8 cellular contexts compared by ENCODE assay signal in the genomic region with DNA sequence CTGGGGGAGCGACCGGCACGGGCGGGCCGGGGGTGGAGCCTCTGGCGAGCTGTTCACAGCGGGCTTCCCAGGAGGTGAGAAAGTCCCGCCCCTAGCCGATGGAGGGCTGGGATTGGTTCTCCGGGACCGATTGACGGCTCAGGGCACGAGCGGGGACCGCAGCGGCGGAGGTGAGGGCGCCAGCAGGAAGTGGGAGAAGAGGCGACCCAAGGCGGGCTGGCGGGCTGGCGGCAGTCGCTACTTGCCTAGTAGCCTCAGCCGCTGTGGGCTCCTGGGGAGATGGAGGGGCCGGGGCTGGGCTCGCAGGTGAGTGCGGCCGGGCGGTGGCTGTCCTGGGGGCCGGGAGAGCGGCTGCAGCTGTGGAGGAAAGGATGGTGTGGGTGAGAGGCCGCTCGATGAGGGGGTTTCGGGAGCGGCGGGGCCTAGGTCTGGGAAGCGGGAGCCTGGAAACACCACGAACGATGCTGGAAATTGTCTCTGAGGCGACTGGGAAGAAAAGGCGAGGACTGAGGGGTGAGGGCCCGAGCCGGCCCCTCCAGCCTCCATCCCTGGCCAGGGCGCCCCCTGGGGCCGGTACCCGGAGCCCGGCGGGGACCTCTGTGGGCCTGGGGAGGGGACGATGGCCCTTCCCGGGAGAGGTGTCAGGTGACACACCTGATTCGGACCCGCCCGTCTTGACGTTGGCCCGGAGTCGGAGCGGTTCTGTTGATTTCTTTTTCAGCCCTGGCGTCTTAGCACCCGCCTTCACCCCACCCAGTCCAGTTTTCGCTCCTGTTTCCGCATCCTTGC. TPM values are rescaled to one million over a fixed set of nuclear protein-coding genes. Genes with fewer than 3 reads are reported as not detected.
A peak's percentile ranks its signal among the peaks of the same experiment; 100 is the strongest.
DNase-seq lines count a peak whose midpoint lies in the region; TF ChIP-seq lines count a peak whose summit lies in the region.

A gene with protein sequence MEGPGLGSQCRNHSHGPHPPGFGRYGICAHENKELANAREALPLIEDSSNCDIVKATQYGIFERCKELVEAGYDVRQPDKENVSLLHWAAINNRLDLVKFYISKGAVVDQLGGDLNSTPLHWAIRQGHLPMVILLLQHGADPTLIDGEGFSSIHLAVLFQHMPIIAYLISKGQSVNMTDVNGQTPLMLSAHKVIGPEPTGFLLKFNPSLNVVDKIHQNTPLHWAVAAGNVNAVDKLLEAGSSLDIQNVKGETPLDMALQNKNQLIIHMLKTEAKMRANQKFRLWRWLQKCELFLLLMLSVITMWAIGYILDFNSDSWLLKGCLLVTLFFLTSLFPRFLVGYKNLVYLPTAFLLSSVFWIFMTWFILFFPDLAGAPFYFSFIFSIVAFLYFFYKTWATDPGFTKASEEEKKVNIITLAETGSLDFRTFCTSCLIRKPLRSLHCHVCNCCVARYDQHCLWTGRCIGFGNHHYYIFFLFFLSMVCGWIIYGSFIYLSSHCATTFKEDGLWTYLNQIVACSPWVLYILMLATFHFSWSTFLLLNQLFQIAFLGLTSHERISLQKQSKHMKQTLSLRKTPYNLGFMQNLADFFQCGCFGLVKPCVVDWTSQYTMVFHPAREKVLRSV (plus strand): TSS at position 198 of the 789 bp plus-strand sequence. CDS start 82 bp downstream, at position 280.

- DNase-seq in GM10248 (ENCODE audit: extremely low spot score) (peak; percentile 99), HFFc6 (peak; percentile 83), MV-4-11 (lab: John Stamatoyannopoulos, UW) (peak; percentile 87), SJSA1 (ENCODE audit: low read depth in 1 of 2, low spot score in 2 of 2) (peak; percentile 72 to 83), germinal center (ENCODE audit: low spot score) (peak; percentile 98), nucleus accumbens (lab: John Stamatoyannopoulos, UW) (peak; percentile 50 to 96 (median 86)), suprapubic skin (ENCODE audit: low spot score in 2 of 2) (peak; percentile 95)
- peak; percentile 77 to 92 (median 90) for DNase-seq in activated naive CD4-positive, alpha-beta T cell (lab: John Stamatoyannopoulos, UW)

- peaks cover 4% of the 10 kb centered on the region; the same call in 1 of the 2 replicates for H3K27me3 Mint-ChIP-seq in HFFc6 (ENCODE audit: insufficient read depth)

- H3K36me3 ChIP-seq in SJSA1 (no peaks in the 10 kb centered on the region), suprapubic skin (no peaks in the 10 kb centered on the region)

- H3K4me3 ChIP-seq in SJSA1 (peak within 1 kb of the TSS; percentile 71), suprapubic skin (peak within 1 kb of the TSS; percentile 85)

- H3K27ac ChIP-seq in SJSA1: peak within 1 kb of the TSS; percentile 36
- peak within 1 kb of the TSS; percentile 76 for H3K27ac ChIP-seq in suprapubic skin

- no peaks in the 10 kb centered on the region; the same call in 1 of the 2 replicates for H3K27me3 ChIP-seq in SJSA1 (replicated peaks)
- no peaks in the 10 kb centered on the region for H3K27me3 ChIP-seq in suprapubic skin

- H3K27ac Mint-ChIP-seq in HFFc6: peak within 1 kb of the TSS; percentile 81

- CTCF ChIA-PET in GM10248 (lab: Yijun Ruan, JAX): interaction anchor here (0.8 to 1.4 kb wide), 4 partner anchors 9 to 54 kb away, joined by 3 to 8 read pairs (median 4); no protein-coding TSS in a partner anchor

- no peak for TF ChIP-seq EP300 in suprapubic skin (IDR thresholded peaks at IDR 0.05)

- WGBS in suprapubic skin: under 1% methylated on average over 48 of the region's 61 CpGs

- H3K4me1 Mint-ChIP-seq in HFFc6 (ENCODE audit: low read depth): peaks cover 51% of the 10 kb centered on the region

- no peaks in the 10 kb centered on the region; the same call in 1 of the 2 replicates for H3K4me1 ChIP-seq in SJSA1 (replicated peaks)
- H3K4me1 ChIP-seq in suprapubic skin: peaks cover 30% of the 10 kb centered on the region

- H3K9me3 Mint-ChIP-seq in HFFc6: no peaks in the 10 kb centered on the region

- peak in 1 of 2 donors; percentile 8 for TF ChIP-seq POLR2A in suprapubic skin (IDR thresholded peaks at IDR 0.05)

- TF ChIP-seq CTCF in GM10248 (IDR thresholded peaks at IDR 0.05; ENCODE audit: control extremely low read depth, extremely low read depth, low read depth, missing control alignments) (peak; percentile 47), HFFc6 (IDR thresholded peaks at IDR 0.05) (peak; percentile 76), suprapubic skin (IDR thresholded peaks at IDR 0.05) (no peak)

- H3K9me3 ChIP-seq in SJSA1 (replicated peaks): no peaks in the 10 kb centered on the region
- H3K9me3 ChIP-seq in suprapubic skin: no peaks in the 10 kb centered on the region

- peaks cover 11% of the 10 kb centered on the region for H3K36me3 Mint-ChIP-seq in HFFc6 (ENCODE audit: low read depth)

- H3K4me3 Mint-ChIP-seq in HFFc6: peak within 1 kb of the TSS; percentile 92

- POLR2A ChIA-PET in GM10248 (lab: Yijun Ruan, JAX): no interaction called here

RNA-seq across cellular contexts. Expression of the gene that starts here (rescaled TPM):
- 10 to 100 TPM in 5 of 6 experiments, 1 to 10 TPM in 1; 9.9 to 15.7 (median 11.2) TPM for total RNA-seq in HFFc6 (2021; fragmentation: NEBNext Ultra II Directional; extraction: Animal tissue kit (Norgen Biotek cat#: 25700))
- total RNA-seq in SJSA1 (2014; rRNA removed; shearing (Covaris generic)): 13.2 and 18.5 TPM in 2 replicates
- 10 to 100 TPM; 23.8 to 74.6 (median 27.0) TPM for total RNA-seq in suprapubic skin

Comparison
In these comparisons a context has a peak if more than half of its experiments do, and no peak if none do; other contexts are left out.
1. Peak in every context shown above with its lines: DNase-seq, H3K4me3 ChIP-seq and H3K27ac ChIP-seq.
2. CTCF ChIP-seq: peak in GM10248 (single experiment) and HFFc6 (single experiment); none in suprapubic skin (0 of 2).